In the genomic region with DNA sequence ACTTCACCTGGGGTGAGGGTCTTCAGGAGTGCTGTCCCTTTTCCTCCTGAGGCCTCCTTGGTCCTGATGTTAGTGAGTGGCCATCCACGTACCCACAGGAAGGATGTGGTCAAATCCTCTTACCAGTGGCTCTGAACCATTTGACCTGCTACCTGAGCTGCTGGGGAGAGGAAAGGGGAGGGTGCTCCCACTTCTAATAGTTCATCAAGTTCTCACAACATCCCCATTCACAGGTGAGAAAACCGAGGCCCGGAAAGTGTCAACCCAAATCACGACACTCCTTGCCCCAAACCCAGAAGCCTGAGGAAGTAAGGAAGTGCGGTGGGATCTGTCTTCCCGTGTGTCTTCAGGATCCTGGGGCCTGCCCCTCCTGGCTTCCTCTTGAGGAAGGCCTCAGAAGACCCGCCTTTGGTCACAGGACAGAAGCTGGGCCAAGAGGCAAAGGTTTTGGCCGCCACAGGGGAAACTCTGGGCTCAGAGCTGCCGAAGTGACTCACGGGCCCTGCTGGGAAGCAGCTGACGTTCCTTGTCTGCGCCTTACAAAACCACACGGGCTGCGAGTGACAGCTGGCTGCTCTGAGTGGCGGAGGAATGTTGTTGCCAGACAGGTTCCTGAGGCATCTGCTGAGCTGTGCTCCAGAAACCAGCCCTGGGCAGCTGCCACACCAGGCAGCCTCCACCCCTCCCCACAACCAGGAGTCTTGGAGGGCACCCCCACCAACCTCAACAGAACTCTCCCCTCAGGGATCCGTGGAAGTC, we compare ENCODE assay signal across 8 cellular contexts. TPM values are rescaled to one million over a fixed set of nuclear protein-coding genes. Genes with fewer than 3 reads are reported as not detected.
DNase-seq lines count a peak whose midpoint lies in the region; ATAC-seq and TF ChIP-seq lines count a peak whose summit lies in the region.

No MANE protein-coding gene starts in this region.

- peak overlapping the region; percentile 23; the same call in 1 of the 2 replicates for H3K4me2 ChIP-seq in SK-N-SH

- H3K9me2 ChIP-seq in SK-N-SH: no peaks in the 10 kb centered on the region

- H3K27me3 ChIP-seq in SK-N-SH (ENCODE audit: insufficient read depth): no peaks in the 10 kb centered on the region

- H3K27ac ChIP-seq in SK-N-SH (ENCODE audit: low read depth in 2 of 2, low read length in 1 of 2): peak overlapping the region in 1 of 2 experiments; percentile 49; a peak in 2 of 4 replicates

- intact Hi-C loops in left colon (cut with DNase I, micrococcal nuclease): no loop called here

- TF ChIP-seq EP300 in SK-N-SH (IDR thresholded peaks at IDR 0.05; ENCODE audit: borderline replicate concordance in 1 of 2, low read depth in 1 of 2, low read length in 1 of 2): no peak

- no peak overlapping the region for H3K4me3 ChIP-seq in SK-N-SH (ENCODE audit: low read depth in 2 of 2, low read length in 1 of 2)

- H3F3A ChIP-seq in SK-N-SH (replicated peaks; ENCODE audit: insufficient read depth): no peaks in the 10 kb centered on the region

- no peaks in the 10 kb centered on the region for H3K9me3 ChIP-seq in SK-N-SH

- 0 out of 2 replicates have a peak overlapping the region, but pooled peaks have one; percentile 33 for H2AFZ ChIP-seq in SK-N-SH (ENCODE audit: low read depth)

- 76% methylated on average over 7 of the region's 16 CpGs for WGBS in SK-N-SH (ENCODE audit: low lambda C conversion rate)

- no peaks in the 10 kb centered on the region for H4K20me1 ChIP-seq in SK-N-SH (ENCODE audit: insufficient read depth)

- H3K9ac ChIP-seq in SK-N-SH: no peak overlapping the region

- DNase-seq in NCI-H82 (lab: John Stamatoyannopoulos, UW): peak; percentile 82
- no peak for DNase-seq in NCI-H82 treated with DMSO at 0.1 percent for 48 hours (lab: John Stamatoyannopoulos, UW; ENCODE audit: unreplicated experiment)
- peak; percentile 99 for DNase-seq in HPDE6-E6E7 (ENCODE audit: extremely low spot score)
- peak; percentile 29 for DNase-seq in SK-N-SH
- peak; percentile 26 for DNase-seq in central memory CD4-positive, alpha-beta T cell
- DNase-seq in left colon: peak; percentile 71 to 82
- peak in 2 of 3 donors; percentile 14 to 27 for DNase-seq in stimulated activated CD4-positive, alpha-beta T cell treated with anti-CD3 and anti-CD28 coated beads, TNF-alpha, amount 100 ng/mL, for 48 hours (ENCODE audit: low read depth in 3 of 3)

- H3K4me1 ChIP-seq in SK-N-SH (ENCODE audit: control insufficient read depth in 1 of 2, insufficient read depth in 2 of 2, low read depth in 1 of 2, low read length in 1 of 2): peaks cover 9% of the 10 kb centered on the region in 2 experiments; a peak in 2 of 4 replicates

- TF ChIP-seq RAD21 in SK-N-SH (IDR thresholded peaks at IDR 0.05; ENCODE audit: low read length): no peak

- TF ChIP-seq CTCF in SK-N-SH (IDR thresholded peaks at IDR 0.05): no peak

- CTCF ChIA-PET in SK-N-SH (lab: Yijun Ruan, JAX): interaction anchor here (0.6 to 1.3 kb wide), 3 partner anchors 21 to 307 kb away, joined by 3 to 6 read pairs (median 4); partner anchors contain the start of genes USB1 and ZNF319

- no peaks in the 10 kb centered on the region for H3K36me3 ChIP-seq in SK-N-SH (replicated peaks in 1 of 2; ENCODE audit: control insufficient read depth in 1 of 2, insufficient read depth in 2 of 2, low read length in 1 of 2)

- POLR2A ChIA-PET in SK-N-SH (lab: Yijun Ruan, JAX): no interaction called here

- no peaks in the 10 kb centered on the region for H3K79me2 ChIP-seq in SK-N-SH (ENCODE audit: insufficient read depth)

- peak; percentile 81 for ATAC-seq in left colon
- no peak for ATAC-seq in GM19455 (IDR thresholded peaks at IDR 0.05; ENCODE audit: unreplicated experiment)

TF ChIP-seq in SK-N-SH, 30 proteins besides CTCF, POLR2A, EP300 and RAD21:
- TF ChIP-seq, protein P1, sequence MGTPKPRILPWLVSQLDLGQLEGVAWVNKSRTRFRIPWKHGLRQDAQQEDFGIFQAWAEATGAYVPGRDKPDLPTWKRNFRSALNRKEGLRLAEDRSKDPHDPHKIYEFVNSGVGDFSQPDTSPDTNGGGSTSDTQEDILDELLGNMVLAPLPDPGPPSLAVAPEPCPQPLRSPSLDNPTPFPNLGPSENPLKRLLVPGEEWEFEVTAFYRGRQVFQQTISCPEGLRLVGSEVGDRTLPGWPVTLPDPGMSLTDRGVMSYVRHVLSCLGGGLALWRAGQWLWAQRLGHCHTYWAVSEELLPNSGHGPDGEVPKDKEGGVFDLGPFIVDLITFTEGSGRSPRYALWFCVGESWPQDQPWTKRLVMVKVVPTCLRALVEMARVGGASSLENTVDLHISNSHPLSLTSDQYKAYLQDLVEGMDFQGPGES (IDR thresholded peaks at IDR 0.05; ENCODE audit: low read depth, low read length): no peak
- TF ChIP-seq, protein P2, sequence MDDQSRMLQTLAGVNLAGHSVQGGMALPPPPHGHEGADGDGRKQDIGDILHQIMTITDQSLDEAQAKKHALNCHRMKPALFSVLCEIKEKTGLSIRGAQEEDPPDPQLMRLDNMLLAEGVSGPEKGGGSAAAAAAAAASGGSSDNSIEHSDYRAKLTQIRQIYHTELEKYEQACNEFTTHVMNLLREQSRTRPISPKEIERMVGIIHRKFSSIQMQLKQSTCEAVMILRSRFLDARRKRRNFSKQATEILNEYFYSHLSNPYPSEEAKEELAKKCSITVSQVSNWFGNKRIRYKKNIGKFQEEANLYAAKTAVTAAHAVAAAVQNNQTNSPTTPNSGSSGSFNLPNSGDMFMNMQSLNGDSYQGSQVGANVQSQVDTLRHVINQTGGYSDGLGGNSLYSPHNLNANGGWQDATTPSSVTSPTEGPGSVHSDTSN (IDR thresholded peaks at IDR 0.05): peak; percentile 91
- TF ChIP-seq FOSL2 (IDR thresholded peaks at IDR 0.05; ENCODE audit: borderline replicate concordance, low read depth) (peak; percentile 66; the same call in 1 of the 2 replicates), USF2 (IDR thresholded peaks at IDR 0.05; ENCODE audit: borderline replicate concordance, low read depth, low read length) (no peak), JUND (IDR thresholded peaks at IDR 0.05) (peak; percentile 27; the same call in 1 of the 2 replicates), TCF12 (IDR thresholded peaks at IDR 0.05) (peak; percentile 85), TEAD4 (IDR thresholded peaks at IDR 0.05; ENCODE audit: borderline replicate concordance, insufficient read depth) (no peak), FOXM1 (IDR thresholded peaks at IDR 0.05; ENCODE audit: low read depth) (no peak), RCOR1 (IDR thresholded peaks at IDR 0.05; ENCODE audit: low read length) (no peak), NFIC (IDR thresholded peaks at IDR 0.05; ENCODE audit: borderline replicate concordance) (peak; percentile 30), MAX (IDR thresholded peaks at IDR 0.05; ENCODE audit: low read depth) (peak; percentile 66; the same call in 1 of the 2 replicates), SIN3A (IDR thresholded peaks at IDR 0.05; ENCODE audit: borderline replicate concordance, low read depth, low read length) (peak; percentile 66; the same call in 1 of the 2 replicates)

RNA-seq across cellular contexts. Expression of gene KIFC3, which starts 13.9 kb away (rescaled TPM):
- polyA plus RNA-seq in SK-N-SH (2012; rRNA removed): 65.4 and 68.0 TPM in 2 replicates
- polyA plus RNA-seq in SK-N-SH (2012; cell fraction: cytosol; rRNA removed): 24.2 and 42.8 TPM in 2 replicates
- polyA plus RNA-seq in SK-N-SH (2012; cell fraction: nucleus; rRNA removed): 132 and 135 TPM in 2 replicates
- 1 to 10 TPM; 4.3 to 5.6 TPM for total RNA-seq in left colon
